ENCODE assay signal across 17 cellular contexts in genomic region chr17:79332011-79332410, GRCh38.
"Had no signal": no experiment of that assay in that cellular context is flagged by ENCODE, and none has a peak within 500 bp of the region (broad histone marks: within the 10 kb centered on the region; RNA-seq: fewer than 3 reads in every experiment).

No MANE protein-coding gene starts in this region.

- DNase-seq: activated CD4-positive, alpha-beta memory T cell treated with anti-CD3 and anti-CD28 coated beads for 36 hours; activated CD4-positive, alpha-beta T cell treated with anti-CD3 and anti-CD28 coated beads for 36 hours; activated CD8-positive, alpha-beta memory T cell treated with anti-CD3 and anti-CD28 coated beads, Interleukin-2, amount 10 ng/mL, durations not matched to agents 7 days and 5 days; activated naive CD4-positive, alpha-beta T cell treated with anti-CD3 and anti-CD28 coated beads, Interleukin-2, amount 50 U/mL, for 16 hours; activated T-cell treated with anti-CD3 and anti-CD28 coated beads, Interleukin-2, amount 50 U/mL, for 24 hours; dorsolateral prefrontal cortex; endodermal cell; heart right ventricle; kidney; naive B cell; pancreas; sigmoid colon; stimulated activated CD4-positive, alpha-beta T cell treated with anti-CD3 and anti-CD28 coated beads, Interleukin-1b, Interleukin-23, amount 100 ng/mL, for 48 hours; T1000 had no signal

- H3K4me1 ChIP-seq: heart right ventricle, left lung, pancreas, sigmoid colon had no signal

- H3K4me1 Mint-ChIP-seq: activated CD4-positive, alpha-beta T cell treated with anti-CD3 and anti-CD28 coated beads for 36 hours; activated CD8-positive, alpha-beta memory T cell treated with anti-CD3 and anti-CD28 coated beads, Interleukin-2, amount 10 ng/mL, durations not matched to agents 7 days and 5 days; endodermal cell had no signal

- ATAC-seq: activated CD4-positive, alpha-beta T cell treated with anti-CD3 and anti-CD28 coated beads for 36 hours; activated CD8-positive, alpha-beta memory T cell treated with anti-CD3 and anti-CD28 coated beads, Interleukin-2, amount 10 ng/mL, durations not matched to agents 7 days and 5 days; heart right ventricle; left lung; pancreas had no signal

- H3K9me3 Mint-ChIP-seq: activated CD4-positive, alpha-beta memory T cell treated with anti-CD3 and anti-CD28 coated beads for 36 hours; activated T-cell treated with anti-CD3 and anti-CD28 coated beads, Interleukin-2, amount 50 U/mL, for 24 hours; endodermal cell; naive B cell had no signal

- H3K4me3 ChIP-seq: dorsolateral prefrontal cortex, heart right ventricle, left lung, pancreas, sigmoid colon, thoracic aorta had no signal

- H3K4me3 Mint-ChIP-seq: activated CD4-positive, alpha-beta memory T cell treated with anti-CD3 and anti-CD28 coated beads for 36 hours; activated CD4-positive, alpha-beta T cell treated with anti-CD3 and anti-CD28 coated beads for 36 hours; activated CD8-positive, alpha-beta memory T cell treated with anti-CD3 and anti-CD28 coated beads, Interleukin-2, amount 10 ng/mL, durations not matched to agents 7 days and 5 days; activated T-cell treated with anti-CD3 and anti-CD28 coated beads, Interleukin-2, amount 50 U/mL, for 24 hours; endodermal cell had no signal

- H3K36me3 ChIP-seq: heart right ventricle, left lung, pancreas, sigmoid colon, thoracic aorta had no signal

- H3K9me3 ChIP-seq: heart right ventricle, left lung, pancreas, sigmoid colon, thoracic aorta had no signal

- H3K27ac Mint-ChIP-seq: activated CD4-positive, alpha-beta memory T cell treated with anti-CD3 and anti-CD28 coated beads for 36 hours; activated CD4-positive, alpha-beta T cell treated with anti-CD3 and anti-CD28 coated beads for 36 hours; activated CD8-positive, alpha-beta memory T cell treated with anti-CD3 and anti-CD28 coated beads, Interleukin-2, amount 10 ng/mL, durations not matched to agents 7 days and 5 days; activated T-cell treated with anti-CD3 and anti-CD28 coated beads, Interleukin-2, amount 50 U/mL, for 24 hours; endodermal cell had no signal

- H3K27me3 ChIP-seq: pancreas, sigmoid colon had no signal

- H3K27ac ChIP-seq: heart right ventricle, left lung, pancreas, sigmoid colon, thoracic aorta, VCaP had no signal

- H3K36me3 Mint-ChIP-seq: activated CD4-positive, alpha-beta memory T cell treated with anti-CD3 and anti-CD28 coated beads for 36 hours; activated CD8-positive, alpha-beta memory T cell treated with anti-CD3 and anti-CD28 coated beads, Interleukin-2, amount 10 ng/mL, durations not matched to agents 7 days and 5 days had no signal
